ENCODE assay signal across 8 cellular contexts in genomic region chr18:3995476-3996102, GRCh38.
DNase-seq lines count a peak whose midpoint lies in the region; ATAC-seq and TF ChIP-seq lines count a peak whose summit lies in the region.

No MANE protein-coding gene starts in this region.

- H3K4me3 Mint-ChIP-seq in activated T-helper 2 cell treated with anti-CD3 and anti-CD28 coated beads, Interferon-gamma antibody, Interleukin-2, Interleukin-4, amounts not matched to agents 10 μg/mL and 5 μg/mL and 100 μg/mL, durations not matched to agents 14 hours and 24 hours and 36 hours (ENCODE audit: low read depth) = no peak overlapping the region

- no peaks in the 10 kb centered on the region for H3K9me3 Mint-ChIP-seq in activated T-helper 2 cell treated with anti-CD3 and anti-CD28 coated beads, Interferon-gamma antibody, Interleukin-2, Interleukin-4, amounts not matched to agents 10 μg/mL and 5 μg/mL and 100 μg/mL, durations not matched to agents 14 hours and 24 hours and 36 hours

- H3K27ac ChIP-seq in Panc1 (ENCODE audit: low read length) (peak overlapping the region; percentile 3; the same call in 1 of the 2 replicates), psoas muscle (no peak overlapping the region)

- no peak overlapping the region for H3K27ac Mint-ChIP-seq in activated T-helper 2 cell treated with anti-CD3 and anti-CD28 coated beads, Interferon-gamma antibody, Interleukin-2, Interleukin-4, amounts not matched to agents 10 μg/mL and 5 μg/mL and 100 μg/mL, durations not matched to agents 14 hours and 24 hours and 36 hours

- no peak for TF ChIP-seq EP300 in Ishikawa (IDR thresholded peaks at IDR 0.05; ENCODE audit: borderline replicate concordance)

- intact Hi-C loops in Panc1 (cut with micrococcal nuclease; ENCODE audit: unreplicated experiment) (loop anchor here (5.0 kb wide), 2 partner anchors 293 to 713 kb away; no protein-coding TSS in a partner anchor), psoas muscle (cut with DNase I) (loop anchor here in 1 of 2 donors (5.0 kb wide), 1 partner anchor 223 kb away; no protein-coding TSS in a partner anchor)
- intact Hi-C loops in activated T-helper 2 cell treated with anti-CD3 and anti-CD28 coated beads, Interferon-gamma antibody, Interleukin-2, Interleukin-4, amounts not matched to agents 10 μg/mL and 5 μg/mL and 100 μg/mL, durations not matched to agents 14 hours and 24 hours and 36 hours (cut with micrococcal nuclease) = loop anchor here (1.0 to 10.0 kb wide), 2 partner anchors 224 to 711 kb away; no protein-coding TSS in a partner anchor

- DNase-seq in AG10803 (ENCODE audit: low read depth) = peak; percentile 60
- peak; percentile 52 for DNase-seq in Panc1 (ENCODE audit: low read depth, low spot score)
- peak; percentile 38 for DNase-seq in activated T-helper 2 cell treated with anti-CD3 and anti-CD28 coated beads, Interferon-gamma antibody, Interleukin-2, Interleukin-4, amounts not matched to agents 10 μg/mL and 5 μg/mL and 100 μg/mL, durations not matched to agents 14 hours and 24 hours and 36 hours (ENCODE audit: low spot score)
- peak; percentile 66 for DNase-seq in globus pallidus (ENCODE audit: low spot score)
- no peak for DNase-seq in psoas muscle

- H3K36me3 ChIP-seq in Panc1 (ENCODE audit: control insufficient read depth, insufficient read depth, low read length) (no peaks in the 10 kb centered on the region), psoas muscle (ENCODE audit: insufficient read depth in 1 of 2, low read depth in 1 of 2) (no peaks in the 10 kb centered on the region)

- CTCF ChIA-PET in Panc1 (lab: Charles Lee) = interaction anchor here (0.6 to 1.4 kb wide), 12 partner anchors 126 to 613 kb away, joined by 3 to 11 read pairs (median 4); no protein-coding TSS in a partner anchor

- no TSS peak for BruUV-seq in Panc1 (replicated peaks; lab: Mats Ljungman, UMichigan)

- POLR2A ChIA-PET in Panc1 (lab: Charles Lee) = interaction anchor here (0.5 to 0.7 kb wide), 2 partner anchors 296 to 1903 kb away, joined by 3 to 5 read pairs; no protein-coding TSS in a partner anchor

- WGBS in psoas muscle, 3 donors = 16 to 24% (median 20%) methylated on average over 8 of the region's 8 CpGs

- H3K27me3 ChIP-seq in Panc1 (ENCODE audit: control insufficient read depth, insufficient read depth, low read length) (no peaks in the 10 kb centered on the region), psoas muscle (ENCODE audit: insufficient read depth in 3 of 3, low read length in 2 of 3) (no peaks in the 10 kb centered on the region)

- H3K9me3 ChIP-seq in Panc1 (ENCODE audit: control insufficient read depth, insufficient read depth, low read depth, low read length) (no peaks in the 10 kb centered on the region), psoas muscle (no peaks in the 10 kb centered on the region)

- in situ Hi-C loops in Panc1 (cut with HindIII; ENCODE audit: low pct_unique_long_range_greater_than_20kb, low sequenced_read_pairs) = no loop called here

- no peak overlapping the region for H3K4me3 ChIP-seq in AG10803 (ENCODE audit: low read length)
- H3K4me3 ChIP-seq in Panc1 (ENCODE audit: low read depth in 2 of 2, low read length in 2 of 2) = no peak overlapping the region
- no peak overlapping the region for H3K4me3 ChIP-seq in psoas muscle

- no peaks in the 10 kb centered on the region for H3K27me3 Mint-ChIP-seq in activated T-helper 2 cell treated with anti-CD3 and anti-CD28 coated beads, Interferon-gamma antibody, Interleukin-2, Interleukin-4, amounts not matched to agents 10 μg/mL and 5 μg/mL and 100 μg/mL, durations not matched to agents 14 hours and 24 hours and 36 hours (ENCODE audit: low read depth)

- no peaks in the 10 kb centered on the region for H3K36me3 Mint-ChIP-seq in activated T-helper 2 cell treated with anti-CD3 and anti-CD28 coated beads, Interferon-gamma antibody, Interleukin-2, Interleukin-4, amounts not matched to agents 10 μg/mL and 5 μg/mL and 100 μg/mL, durations not matched to agents 14 hours and 24 hours and 36 hours (ENCODE audit: low read depth)

- peaks cover 7% of the 10 kb centered on the region; the same call in 1 of the 2 replicates for H3K4me1 ChIP-seq in Panc1 (ENCODE audit: control insufficient read depth, insufficient read depth, low read length)
- H3K4me1 ChIP-seq in psoas muscle = no peaks in the 10 kb centered on the region

- ATAC-seq in GM18868 (IDR thresholded peaks at IDR 0.05; ENCODE audit: unreplicated experiment) (peak; percentile 78), Panc1 (no peak), psoas muscle (no peak), HG03469 (IDR thresholded peaks at IDR 0.05; ENCODE audit: unreplicated experiment) (no peak)

- peak; percentile 56 for TF ChIP-seq RAD21 in Ishikawa (IDR thresholded peaks at IDR 0.05; ENCODE audit: low read depth)

- TF ChIP-seq CTCF in AG10803 (conservative IDR thresholded peaks at IDR 0.05; ENCODE audit: low read length) (peak; percentile 93), Panc1 (IDR thresholded peaks at IDR 0.05) (peak; percentile 90), psoas muscle (IDR thresholded peaks at IDR 0.05) (peak; percentile 62)

- H3K4me1 Mint-ChIP-seq in activated T-helper 2 cell treated with anti-CD3 and anti-CD28 coated beads, Interferon-gamma antibody, Interleukin-2, Interleukin-4, amounts not matched to agents 10 μg/mL and 5 μg/mL and 100 μg/mL, durations not matched to agents 14 hours and 24 hours and 36 hours (ENCODE audit: low read depth) = no peaks in the 10 kb centered on the region

TF ChIP-seq in Ishikawa, 13 proteins besides CTCF, POLR2A, EP300 and RAD21:
- no peak for TF ChIP-seq USF1 (IDR thresholded peaks at IDR 0.05)
- TF ChIP-seq TCF12 (IDR thresholded peaks at IDR 0.05; ENCODE audit: low read depth) = no peak
- TF ChIP-seq CEBPB (IDR thresholded peaks at IDR 0.05) = no peak
- TF ChIP-seq TEAD4 (IDR thresholded peaks at IDR 0.05) = no peak
- TF ChIP-seq TAF1 (IDR thresholded peaks at IDR 0.05; ENCODE audit: low read depth) = no peak
- TF ChIP-seq ZBTB7A (IDR thresholded peaks at IDR 0.05; ENCODE audit: low read depth) = no peak
- no peak for TF ChIP-seq CREB1 (IDR thresholded peaks at IDR 0.05; ENCODE audit: low read depth)
- no peak for TF ChIP-seq MAX (IDR thresholded peaks at IDR 0.05)
- TF ChIP-seq FOXM1 (IDR thresholded peaks at IDR 0.05; ENCODE audit: borderline replicate concordance, low read depth) = no peak
- TF ChIP-seq YY1 (IDR thresholded peaks at IDR 0.05; ENCODE audit: low read depth) = no peak
- TF ChIP-seq REST (IDR thresholded peaks at IDR 0.05; ENCODE audit: low read depth) = no peak
- TF ChIP-seq EGR1 (IDR thresholded peaks at IDR 0.05) = no peak
TF ChIP-seq in Ishikawa: peak in this region for 0.

Comparison
In these comparisons a context has a peak if more than half of its experiments do, and no peak if none do; other contexts are left out.
1. DNase-seq: peak in AG10803 (single experiment), Panc1 (single experiment), activated T-helper 2 cell treated with anti-CD3 and anti-CD28 coated beads, Interferon-gamma antibody, Interleukin-2, Interleukin-4, amounts not matched to agents 10 μg/mL and 5 μg/mL and 100 μg/mL, durations not matched to agents 14 hours and 24 hours and 36 hours (single experiment) and globus pallidus (single experiment); none in psoas muscle (0 of 2).
2. Peak in every context shown above with its lines, with median percentiles within 50 percentile points of each other: CTCF ChIP-seq.